ENCODE assay signal across 8 cellular contexts in the genomic region with DNA sequence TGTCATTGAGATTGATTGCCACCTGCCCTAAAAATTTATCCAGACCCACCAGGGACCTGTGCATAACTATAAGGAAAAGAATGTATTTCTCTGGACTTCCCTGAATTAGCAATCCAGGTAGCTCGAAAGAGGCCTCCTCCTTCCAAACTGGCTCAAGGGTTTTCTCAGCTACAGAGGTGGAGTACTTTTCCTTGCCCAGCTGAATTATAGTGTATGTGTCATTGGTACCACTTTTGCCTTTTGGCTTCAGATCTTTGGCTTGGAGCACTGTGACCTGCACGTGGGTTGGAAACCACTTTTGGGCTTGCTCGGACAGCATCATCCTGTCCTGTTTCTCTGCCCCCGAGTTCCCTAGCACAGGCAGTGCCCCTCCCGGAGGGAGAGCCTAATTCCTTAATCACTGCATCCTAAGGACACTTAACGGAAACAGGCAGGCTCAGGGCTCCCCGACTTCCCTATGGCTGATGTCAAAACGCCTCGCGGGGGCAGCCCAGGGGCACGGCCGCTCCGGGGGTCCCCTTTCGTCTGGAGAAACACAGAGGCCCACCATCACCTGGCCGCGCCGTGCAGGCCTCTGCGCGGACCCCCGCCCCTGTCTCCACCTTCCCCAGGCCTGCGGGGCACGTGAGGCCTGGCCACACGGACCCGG. TPM values are rescaled to one million over a fixed set of nuclear protein-coding genes. Genes with fewer than 3 reads are reported as not detected.
A peak's percentile ranks its signal among the peaks of the same experiment; 100 is the strongest.
DNase-seq lines count a peak whose midpoint lies in the region; ATAC-seq and TF ChIP-seq lines count a peak whose summit lies in the region.

No MANE protein-coding gene starts in this region.

- H3K27ac ChIP-seq in aorta (ENCODE audit: low read depth in 1 of 2, low read length in 2 of 2) = peak overlapping the region; percentile 70 to 87

- no peak for DNase-seq in AG04449 (ENCODE audit: low read depth, low spot score)
- peak; percentile 2 for DNase-seq in NT2/D1 (ENCODE audit: low read depth, low spot score)
- peak; percentile 12 for DNase-seq in activated gamma-delta T cell treated with anti-CD3 and anti-CD28 coated beads, Interleukin-2, amount 50 U/mL, for 16 hours (ENCODE audit: low read depth)
- DNase-seq in foreskin melanocyte = peak; percentile 45
- no peak for DNase-seq in neural crest cell (ENCODE audit: low read depth, low spot score)
- peak; percentile 67 to 80 for DNase-seq in aorta

- 0 to 1% methylated on average over 23 to 24 of the region's 24 CpGs for WGBS in aorta, 2 donors

- no peaks in the 10 kb centered on the region for H3K9me3 Mint-ChIP-seq in neural crest cell

- peak overlapping the region; percentile 67 for H3K4me3 ChIP-seq in AG04449 (ENCODE audit: low read depth, low read length)
- peak overlapping the region; percentile 77 for H3K4me3 ChIP-seq in NT2/D1 (ENCODE audit: insufficient read length, low read depth)
- peak overlapping the region; percentile 46 to 81 for H3K4me3 ChIP-seq in aorta (ENCODE audit: low read length in 2 of 2)

- peak overlapping the region; percentile 89 for H3K27ac Mint-ChIP-seq in neural crest cell (ENCODE audit: unreplicated experiment)

- H3K4me1 Mint-ChIP-seq in neural crest cell = peaks cover 27% of the 10 kb centered on the region

- no peaks in the 10 kb centered on the region for H3K36me3 ChIP-seq in NT2/D1 (ENCODE audit: insufficient read depth, insufficient read length, low read length)
- H3K36me3 ChIP-seq in aorta (ENCODE audit: control insufficient read depth in 1 of 2, insufficient read depth in 2 of 2, low read length in 1 of 2) = no peaks in the 10 kb centered on the region

- peak overlapping the region; percentile 87 for H3K9ac ChIP-seq in NT2/D1 (ENCODE audit: insufficient read length, low read depth)

- CTCF ChIA-PET in AG04449 (lab: Yijun Ruan, JAX) = interaction anchor here (1.2 kb wide), 1 partner anchor 12 kb away, joined by 3 read pairs; no protein-coding TSS in a partner anchor

- no peaks in the 10 kb centered on the region for H3K36me3 Mint-ChIP-seq in neural crest cell (ENCODE audit: low read depth)

- no peaks in the 10 kb centered on the region for H3K27me3 Mint-ChIP-seq in neural crest cell (ENCODE audit: low read depth)

- POLR2A ChIA-PET in AG04449 (lab: Yijun Ruan, JAX) = no interaction called here

- intact Hi-C loops in aorta (cut with DNase I) = loop anchor here in 1 of 2 donors (10.0 kb wide), 1 partner anchor 501 kb away; the partner anchor contains the start of gene EMX2

- H3K4me3 Mint-ChIP-seq in neural crest cell = peak overlapping the region; percentile 91

- H3K9me3 ChIP-seq in NT2/D1 (ENCODE audit: insufficient read depth, low read length) = no peaks in the 10 kb centered on the region
- no peaks in the 10 kb centered on the region for H3K9me3 ChIP-seq in aorta (ENCODE audit: control insufficient read depth, low read length)

- TF ChIP-seq CTCF in AG04449 (IDR thresholded peaks at IDR 0.05; ENCODE audit: insufficient read depth, low read length, missing control alignments) (no peak), neural crest cell (conservative IDR thresholded peaks at IDR 0.05) (no peak)

- H3K4me1 ChIP-seq in NT2/D1 (ENCODE audit: insufficient read depth, insufficient read length) = no peaks in the 10 kb centered on the region
- H3K4me1 ChIP-seq in aorta (ENCODE audit: control insufficient read depth in 1 of 2, insufficient read depth in 2 of 2, low read length in 2 of 2) = no peaks in the 10 kb centered on the region

- peak; percentile 12 for ATAC-seq in GM18867 (IDR thresholded peaks at IDR 0.05; ENCODE audit: unreplicated experiment)
- ATAC-seq in HG03108 (IDR thresholded peaks at IDR 0.05; ENCODE audit: unreplicated experiment) = peak; percentile 20
- peak; percentile 65 for ATAC-seq in aorta (ENCODE audit: low FRiP score)

- H3K27me3 ChIP-seq in NT2/D1 (ENCODE audit: insufficient read depth, insufficient read length) = no peaks in the 10 kb centered on the region
- H3K27me3 ChIP-seq in aorta (ENCODE audit: control insufficient read depth in 1 of 2, insufficient read depth in 2 of 2, low read length in 1 of 2) = no peaks in the 10 kb centered on the region

RNA-seq across cellular contexts. Expression of gene RAB11FIP2, which starts 0.8 kb away (rescaled TPM):
- total RNA-seq in neural crest cell (14.2 and 15.3 TPM in 2 replicates), aorta (10 to 100 TPM; 24.7 to 25.1 TPM)
- polyA plus RNA-seq in aorta = 1 to 10 TPM; 5.4 to 8.2 TPM

Comparison
In these comparisons a context has a peak if more than half of its experiments do, and no peak if none do; other contexts are left out.
1. DNase-seq: peak in NT2/D1 (single experiment), activated gamma-delta T cell treated with anti-CD3 and anti-CD28 coated beads, Interleukin-2, amount 50 U/mL, for 16 hours (single experiment), foreskin melanocyte (single experiment) and aorta (2 of 2); none in AG04449 (single experiment) and neural crest cell (single experiment).
2. ATAC-seq: peak in every context shown above with its lines; median percentile 65 in aorta; 20 in HG03108; 12 in GM18867.
3. Peak in every context shown above with its lines, with median percentiles within 50 percentile points of each other: H3K4me3 ChIP-seq.